1 cellular context compared by ENCODE assay signal in genomic region chr16:75555707-75556512, GRCh38.
TF ChIP-seq lines count a peak whose summit lies in the region.

Gene TMEM231, minus strand, starts transcription at chr16:75556252. Its CDS starts 43 bp downstream, at chr16:75556209.

TF ChIP-seq in HepG2, 621 proteins besides CTCF, POLR2A, EP300 and RAD21 (continued from another document and continues in another):
- TF ChIP-seq, protein P1, sequence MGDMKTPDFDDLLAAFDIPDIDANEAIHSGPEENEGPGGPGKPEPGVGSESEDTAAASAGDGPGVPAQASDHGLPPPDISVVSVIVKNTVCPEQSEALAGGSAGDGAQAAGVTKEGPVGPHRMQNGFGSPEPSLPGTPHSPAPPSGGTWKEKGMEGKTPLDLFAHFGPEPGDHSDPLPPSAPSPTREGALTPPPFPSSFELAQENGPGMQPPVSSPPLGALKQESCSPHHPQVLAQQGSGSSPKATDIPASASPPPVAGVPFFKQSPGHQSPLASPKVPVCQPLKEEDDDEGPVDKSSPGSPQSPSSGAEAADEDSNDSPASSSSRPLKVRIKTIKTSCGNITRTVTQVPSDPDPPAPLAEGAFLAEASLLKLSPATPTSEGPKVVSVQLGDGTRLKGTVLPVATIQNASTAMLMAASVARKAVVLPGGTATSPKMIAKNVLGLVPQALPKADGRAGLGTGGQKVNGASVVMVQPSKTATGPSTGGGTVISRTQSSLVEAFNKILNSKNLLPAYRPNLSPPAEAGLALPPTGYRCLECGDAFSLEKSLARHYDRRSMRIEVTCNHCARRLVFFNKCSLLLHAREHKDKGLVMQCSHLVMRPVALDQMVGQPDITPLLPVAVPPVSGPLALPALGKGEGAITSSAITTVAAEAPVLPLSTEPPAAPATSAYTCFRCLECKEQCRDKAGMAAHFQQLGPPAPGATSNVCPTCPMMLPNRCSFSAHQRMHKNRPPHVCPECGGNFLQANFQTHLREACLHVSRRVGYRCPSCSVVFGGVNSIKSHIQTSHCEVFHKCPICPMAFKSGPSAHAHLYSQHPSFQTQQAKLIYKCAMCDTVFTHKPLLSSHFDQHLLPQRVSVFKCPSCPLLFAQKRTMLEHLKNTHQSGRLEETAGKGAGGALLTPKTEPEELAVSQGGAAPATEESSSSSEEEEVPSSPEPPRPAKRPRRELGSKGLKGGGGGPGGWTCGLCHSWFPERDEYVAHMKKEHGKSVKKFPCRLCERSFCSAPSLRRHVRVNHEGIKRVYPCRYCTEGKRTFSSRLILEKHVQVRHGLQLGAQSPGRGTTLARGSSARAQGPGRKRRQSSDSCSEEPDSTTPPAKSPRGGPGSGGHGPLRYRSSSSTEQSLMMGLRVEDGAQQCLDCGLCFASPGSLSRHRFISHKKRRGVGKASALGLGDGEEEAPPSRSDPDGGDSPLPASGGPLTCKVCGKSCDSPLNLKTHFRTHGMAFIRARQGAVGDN (CRISPR knock-in tag; IDR thresholded peaks at IDR 0.05): peak; percentile 99
- TF ChIP-seq SRSF4 (IDR thresholded peaks at IDR 0.05; ENCODE audit: low read depth, low read length, poor library complexity, severe bottlenecking): no peak
- no peak for TF ChIP-seq MLX (CRISPR knock-in tag; IDR thresholded peaks at IDR 0.05)
- TF ChIP-seq PLRG1 (conservative IDR thresholded peaks at IDR 0.05): no peak
- TF ChIP-seq ZNF280D (CRISPR knock-in tag; IDR thresholded peaks at IDR 0.05): 0 out of 2 replicates have a peak, but pooled peaks have one; percentile 61
- TF ChIP-seq, protein P2, sequence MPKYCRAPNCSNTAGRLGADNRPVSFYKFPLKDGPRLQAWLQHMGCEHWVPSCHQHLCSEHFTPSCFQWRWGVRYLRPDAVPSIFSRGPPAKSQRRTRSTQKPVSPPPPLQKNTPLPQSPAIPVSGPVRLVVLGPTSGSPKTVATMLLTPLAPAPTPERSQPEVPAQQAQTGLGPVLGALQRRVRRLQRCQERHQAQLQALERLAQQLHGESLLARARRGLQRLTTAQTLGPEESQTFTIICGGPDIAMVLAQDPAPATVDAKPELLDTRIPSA (CRISPR knock-in tag; IDR thresholded peaks at IDR 0.05; ENCODE audit: borderline replicate concordance): no peak
- peak; percentile 96 for TF ChIP-seq UBTF (CRISPR knock-in tag; IDR thresholded peaks at IDR 0.05)
- no peak for TF ChIP-seq SKI (IDR thresholded peaks at IDR 0.05; ENCODE audit: partially characterized antibody)
- peak; percentile 57; the same call in 1 of the 2 replicates for TF ChIP-seq ZNF530 (CRISPR knock-in tag; IDR thresholded peaks at IDR 0.05; ENCODE audit: low read depth)
- TF ChIP-seq EZH2 (conservative IDR thresholded peaks at IDR 0.05; ENCODE audit: low read depth, low read length): no peak
- TF ChIP-seq, protein P3, sequence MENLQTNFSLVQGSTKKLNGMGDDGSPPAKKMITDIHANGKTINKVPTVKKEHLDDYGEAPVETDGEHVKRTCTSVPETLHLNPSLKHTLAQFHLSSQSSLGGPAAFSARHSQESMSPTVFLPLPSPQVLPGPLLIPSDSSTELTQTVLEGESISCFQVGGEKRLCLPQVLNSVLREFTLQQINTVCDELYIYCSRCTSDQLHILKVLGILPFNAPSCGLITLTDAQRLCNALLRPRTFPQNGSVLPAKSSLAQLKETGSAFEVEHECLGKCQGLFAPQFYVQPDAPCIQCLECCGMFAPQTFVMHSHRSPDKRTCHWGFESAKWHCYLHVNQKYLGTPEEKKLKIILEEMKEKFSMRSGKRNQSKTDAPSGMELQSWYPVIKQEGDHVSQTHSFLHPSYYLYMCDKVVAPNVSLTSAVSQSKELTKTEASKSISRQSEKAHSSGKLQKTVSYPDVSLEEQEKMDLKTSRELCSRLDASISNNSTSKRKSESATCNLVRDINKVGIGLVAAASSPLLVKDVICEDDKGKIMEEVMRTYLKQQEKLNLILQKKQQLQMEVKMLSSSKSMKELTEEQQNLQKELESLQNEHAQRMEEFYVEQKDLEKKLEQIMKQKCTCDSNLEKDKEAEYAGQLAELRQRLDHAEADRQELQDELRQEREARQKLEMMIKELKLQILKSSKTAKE (CRISPR knock-in tag; IDR thresholded peaks at IDR 0.05; ENCODE audit: borderline replicate concordance): 0 out of 2 replicates have a peak, but pooled peaks have one; percentile 17
- no peak for TF ChIP-seq FUBP1 (CRISPR knock-in tag; IDR thresholded peaks at IDR 0.05; ENCODE audit: borderline replicate concordance)
- no peak; the same call in 1 of the 2 replicates for TF ChIP-seq CBX5 (CRISPR knock-in tag; IDR thresholded peaks at IDR 0.05; ENCODE audit: borderline replicate concordance)
- TF ChIP-seq ZNF296 (CRISPR knock-in tag; conservative IDR thresholded peaks at IDR 0.05): no peak
- no peak for TF ChIP-seq MTA3 (CRISPR knock-in tag; IDR thresholded peaks at IDR 0.05)
- TF ChIP-seq CAMTA2 (CRISPR knock-in tag; IDR thresholded peaks at IDR 0.05; ENCODE audit: borderline replicate concordance): peak; percentile 60; the same call in 1 of the 2 replicates
- peak; percentile 40; the same call in 1 of the 2 replicates for TF ChIP-seq ZNF263 (CRISPR knock-in tag; IDR thresholded peaks at IDR 0.05)
- TF ChIP-seq ZNF614 (CRISPR knock-in tag; IDR thresholded peaks at IDR 0.05; ENCODE audit: borderline replicate concordance): peak; percentile 58; the same call in 1 of the 2 replicates
- TF ChIP-seq, protein P4, sequence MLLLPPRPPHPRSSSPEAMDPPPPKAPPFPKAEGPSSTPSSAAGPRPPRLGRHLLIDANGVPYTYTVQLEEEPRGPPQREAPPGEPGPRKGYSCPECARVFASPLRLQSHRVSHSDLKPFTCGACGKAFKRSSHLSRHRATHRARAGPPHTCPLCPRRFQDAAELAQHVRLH (CRISPR knock-in tag; IDR thresholded peaks at IDR 0.05; ENCODE audit: borderline replicate concordance, low read depth): peak; percentile 42; the same call in 1 of the 2 replicates
- peak; percentile 61 for TF ChIP-seq AGO2 (optimal IDR thresholded peaks at IDR 0.05; ENCODE audit: low read depth, low read length)
- TF ChIP-seq NRL (CRISPR knock-in tag; IDR thresholded peaks at IDR 0.05; ENCODE audit: borderline replicate concordance): peak; percentile 88; the same call in 1 of the 2 replicates
- no peak for TF ChIP-seq ZXDC (CRISPR knock-in tag; IDR thresholded peaks at IDR 0.05)
- no peak for TF ChIP-seq ISL2 (CRISPR knock-in tag; IDR thresholded peaks at IDR 0.05)
- no peak for TF ChIP-seq ZNF615 (CRISPR knock-in tag; IDR thresholded peaks at IDR 0.05; ENCODE audit: borderline replicate concordance)
- TF ChIP-seq ZNF180 (CRISPR knock-in tag; IDR thresholded peaks at IDR 0.05; ENCODE audit: borderline replicate concordance, low read depth): no peak
- peak; percentile 38; the same call in 1 of the 2 replicates for TF ChIP-seq KMT2B (CRISPR knock-in tag; IDR thresholded peaks at IDR 0.05)
- no peak for TF ChIP-seq ZNF780A (CRISPR knock-in tag; IDR thresholded peaks at IDR 0.05)
- TF ChIP-seq SAP130 (CRISPR knock-in tag; IDR thresholded peaks at IDR 0.05; ENCODE audit: low read depth): peak; percentile 99
- TF ChIP-seq, protein P5, sequence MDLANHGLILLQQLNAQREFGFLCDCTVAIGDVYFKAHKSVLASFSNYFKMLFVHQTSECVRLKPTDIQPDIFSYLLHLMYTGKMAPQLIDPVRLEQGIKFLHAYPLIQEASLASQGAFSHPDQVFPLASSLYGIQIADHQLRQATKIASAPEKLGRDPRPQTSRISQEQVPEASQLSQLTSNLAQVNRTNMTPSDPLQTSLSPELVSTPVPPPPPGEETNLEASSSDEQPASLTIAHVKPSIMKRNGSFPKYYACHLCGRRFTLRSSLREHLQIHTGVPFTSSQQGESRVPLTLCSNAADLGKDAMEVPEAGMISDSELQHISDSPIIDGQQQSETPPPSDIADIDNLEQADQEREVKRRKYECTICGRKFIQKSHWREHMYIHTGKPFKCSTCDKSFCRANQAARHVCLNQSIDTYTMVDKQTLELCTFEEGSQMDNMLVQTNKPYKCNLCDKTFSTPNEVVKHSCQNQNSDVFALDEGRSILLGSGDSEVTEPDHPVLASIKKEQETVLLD (CRISPR knock-in tag; IDR thresholded peaks at IDR 0.05; ENCODE audit: low read depth): no peak; the same call in 1 of the 2 replicates
- peak; percentile 77; the same call in 1 of the 2 replicates for TF ChIP-seq CHCHD3 (CRISPR knock-in tag; IDR thresholded peaks at IDR 0.05)
